In genomic region chr2:237157551-237158102, GRCh38 we compare ENCODE assay signal across 24 cellular contexts.
DNase-seq lines count a peak whose midpoint lies in the region; ATAC-seq and TF ChIP-seq lines count a peak whose summit lies in the region.
"Had no signal": no experiment of that assay in that cellular context is flagged by ENCODE, and none has a peak within 500 bp of the region (broad histone marks: within the 10 kb centered on the region; RNA-seq: fewer than 3 reads in every experiment).

No MANE protein-coding gene starts in this region.

- H3K36me3 ChIP-seq in adipocyte (ENCODE audit: control insufficient read depth, insufficient read depth, low read length, severe bottlenecking) (no peaks in the 10 kb centered on the region), thoracic aorta (no peaks in the 10 kb centered on the region), GM23338 (ENCODE audit: insufficient read depth) (no peaks in the 10 kb centered on the region)
- H3K36me3 ChIP-seq: BLaER1 had no signal

- no peak for TF ChIP-seq CTCF in thoracic aorta (IDR thresholded peaks at IDR 0.05)
- TF ChIP-seq CTCF in GM23338 (conservative IDR thresholded peaks at IDR 0.05; ENCODE audit: low read depth in 2 of 2): no peak

- H3K4me3 ChIP-seq in adipocyte (ENCODE audit: low read length): no peak overlapping the region
- no peak overlapping the region for H3K4me3 ChIP-seq in thoracic aorta
- H3K4me3 ChIP-seq in GM23338: no peak overlapping the region
- H3K4me3 ChIP-seq: BLaER1, SK-N-MC had no signal

- no peaks in the 10 kb centered on the region for H3K27me3 ChIP-seq in adipocyte (replicated peaks; ENCODE audit: control insufficient read depth, insufficient read depth, low read length)
- no peaks in the 10 kb centered on the region for H3K27me3 ChIP-seq in thoracic aorta (replicated peaks; ENCODE audit: insufficient read depth)
- H3K27me3 ChIP-seq in GM23338 (ENCODE audit: insufficient read depth): no peaks in the 10 kb centered on the region
- H3K27me3 ChIP-seq: BLaER1 had no signal

- no peaks in the 10 kb centered on the region for H3F3A ChIP-seq in GM23338 (replicated peaks; ENCODE audit: low read depth)

- no peak overlapping the region for H3K4me2 ChIP-seq in GM23338

- H3K9me3 Mint-ChIP-seq in GM23338: peaks cover 2% of the 10 kb centered on the region; the same call in 2 of the 3 replicates

- DNase-seq in NCI-H345 (lab: John Stamatoyannopoulos, UW) (peak; percentile 35), NCI-H345 treated with DMSO at 0.1 percent for 48 hours (lab: John Stamatoyannopoulos, UW; ENCODE audit: unreplicated experiment) (no peak), adipocyte (ENCODE audit: low read depth) (peak; percentile 45), fibroblast of the conjunctiva (ENCODE audit: low read depth) (peak; percentile 83), thoracic aorta (ENCODE audit: low spot score) (no peak), GM23338 (ENCODE audit: low spot score) (no peak)
- DNase-seq: activated CD4-positive, alpha-beta T cell treated with anti-CD3 and anti-CD28 coated beads for 4 hours; activated gamma-delta T cell; anterior cingulate cortex; dorsolateral prefrontal cortex; erythroblast; hippocampal formation; kidney; NCI-H2029 treated with DMSO at 0.1 percent for 48 hours; NCI-H510A treated with DMSO at 0.1 percent for 48 hours; OCI-M1; retina; stimulated activated CD4-positive, alpha-beta T cell treated with anti-CD3 and anti-CD28 coated beads, Interleukin-1b, Interleukin-23, amount 100 ng/mL, for 48 hours had no signal

- H3K79me2 ChIP-seq in GM23338 (replicated peaks; ENCODE audit: insufficient read depth): no peaks in the 10 kb centered on the region

- no peak overlapping the region for H3K4me3 Mint-ChIP-seq in GM23338
- H3K4me3 Mint-ChIP-seq: neural crest cell had no signal

- ATAC-seq in thoracic aorta (ENCODE audit: insufficient number of reproducible peaks, low FRiP score, low read depth) (no peak), HG02610 (IDR thresholded peaks at IDR 0.05; ENCODE audit: unreplicated experiment) (no peak), GM19035 (IDR thresholded peaks at IDR 0.05; ENCODE audit: unreplicated experiment) (no peak), GM23338 (no peak)

- no peak overlapping the region for H2AFZ ChIP-seq in GM23338

- H4K20me1 ChIP-seq in GM23338 (replicated peaks; ENCODE audit: insufficient read depth): no peaks in the 10 kb centered on the region
- H4K20me1 ChIP-seq: BLaER1 had no signal

- H3K4me1 ChIP-seq in adipocyte (ENCODE audit: control insufficient read depth, insufficient read depth, low read length) (peaks cover 70% of the 10 kb centered on the region), thoracic aorta (ENCODE audit: control insufficient read depth in 1 of 2, low read depth in 2 of 2) (peaks cover 5 to 20% of the 10 kb centered on the region in 2 donors), GM23338 (ENCODE audit: insufficient read depth) (no peaks in the 10 kb centered on the region)

- H3K27ac ChIP-seq in thoracic aorta (peak overlapping the region; percentile 46 to 79), GM23338 (ENCODE audit: low read depth) (no peak overlapping the region)
- H3K27ac ChIP-seq: 22Rv1, BLaER1, SK-N-MC had no signal

- H3K9me2 ChIP-seq in GM23338 (ENCODE audit: insufficient read depth): 0 out of 2 replicates have a peak, but pooled peaks cover 7% of the 10 kb centered on the region

- no peaks in the 10 kb centered on the region for H3K9me3 ChIP-seq in adipocyte (ENCODE audit: control insufficient read depth, low read length)
- H3K9me3 ChIP-seq in thoracic aorta: no peaks in the 10 kb centered on the region
- H3K9me3 ChIP-seq: BLaER1 had no signal

- H3K4me1 Mint-ChIP-seq in GM23338: peaks cover 9% of the 10 kb centered on the region

- H3K27ac Mint-ChIP-seq in GM23338: no peak overlapping the region

- H3K9ac ChIP-seq in adipocyte (ENCODE audit: low read length): peak overlapping the region; percentile 89
- H3K9ac ChIP-seq: BLaER1 had no signal

- H3K36me3 Mint-ChIP-seq in GM23338 (ENCODE audit: low read depth): no peaks in the 10 kb centered on the region

- H3K27me3 Mint-ChIP-seq in GM23338 (ENCODE audit: insufficient read depth, low read depth, poor library complexity): peaks cover 3% of the 10 kb centered on the region

TF ChIP-seq in GM23338, 12 proteins besides CTCF, POLR2A, EP300 and RAD21 (continues in another document):
- TF ChIP-seq REST (IDR thresholded peaks at IDR 0.05; ENCODE audit: unreplicated experiment) (no peak), ZNF114 (CRISPR knock-in tag; IDR thresholded peaks at IDR 0.05) (no peak), ETS1 (IDR thresholded peaks at IDR 0.05) (no peak), EZH2 (IDR thresholded peaks at IDR 0.05; ENCODE audit: low read depth, unreplicated experiment) (no peak)

Comparison
In these comparisons a context has a peak if more than half of its experiments do, and no peak if none do; other contexts are left out.
1. DNase-seq: peak in NCI-H345 (single experiment), adipocyte (single experiment) and fibroblast of the conjunctiva (single experiment); none in NCI-H345 treated with DMSO at 0.1 percent for 48 hours (single experiment), thoracic aorta (single experiment) and GM23338 (single experiment).